ENCODE assay signal across 8 cellular contexts in the genomic region with DNA sequence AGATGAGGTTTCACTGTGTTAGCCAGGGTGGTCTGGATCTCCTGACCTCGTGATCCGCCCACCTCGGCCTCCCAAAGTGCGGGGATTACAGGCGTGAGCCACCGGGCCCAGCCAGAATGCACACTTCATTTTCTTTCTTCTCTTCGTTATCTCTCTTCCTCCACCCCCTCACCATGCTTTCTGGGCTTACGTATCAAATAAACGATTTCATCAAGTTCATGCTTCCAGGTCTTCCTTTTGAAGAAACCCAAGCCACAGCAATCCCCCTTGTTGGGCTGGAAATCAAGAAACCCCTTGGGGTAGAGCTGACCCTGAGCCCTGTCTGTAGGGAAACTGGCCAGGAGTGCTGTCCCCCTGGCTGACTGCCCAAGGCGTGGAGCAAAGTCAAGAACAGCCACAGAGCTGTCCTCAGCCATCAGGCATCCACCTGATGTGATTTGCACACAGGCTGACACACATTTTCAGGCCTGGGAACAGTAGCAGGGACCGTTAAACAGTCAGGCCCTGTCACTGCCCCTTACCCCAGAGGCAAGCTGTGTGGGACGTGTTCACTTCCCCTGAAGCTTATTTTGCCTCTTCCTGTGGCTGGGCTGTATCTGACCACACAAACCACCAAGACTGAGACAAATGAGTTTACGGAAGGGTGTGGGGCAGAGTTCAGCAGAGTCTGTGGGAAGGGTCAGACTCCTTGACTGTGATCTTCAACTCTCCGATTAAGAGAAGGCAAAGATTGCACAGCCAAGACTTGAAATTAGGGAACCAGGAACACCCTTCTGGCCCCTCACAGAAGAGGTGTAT. TPM values are rescaled to one million over a fixed set of nuclear protein-coding genes. Genes with fewer than 3 reads are reported as not detected.
DNase-seq lines count a peak whose midpoint lies in the region; ATAC-seq lines count a peak whose summit lies in the region.

No MANE protein-coding gene starts in this region.

- CTCF ChIA-PET in activated CD4-positive, alpha-beta memory T cell treated with anti-CD3 and anti-CD28 coated beads for 36 hours (lab: Charles Lee): interaction anchor here (1.0 to 2.1 kb wide), 6 partner anchors 9 to 68 kb away, joined by 4 to 9 read pairs (median 6); a partner anchor contains a TSS

- peak; percentile 90 for DNase-seq in Daoy (ENCODE audit: low read depth)
- DNase-seq in HT1080 (ENCODE audit: low read depth): peak; percentile 83
- DNase-seq in activated CD4-positive, alpha-beta memory T cell treated with anti-CD3 and anti-CD28 coated beads for 36 hours: peak; percentile 87
- peak; percentile 84 for DNase-seq in cardiac septum (ENCODE audit: low spot score)
- peak; percentile 56 to 64 for DNase-seq in stimulated activated CD4-positive, alpha-beta T cell treated with anti-CD3 and anti-CD28 coated beads, Interleukin-2, amount 100 ng/mL, for 24 hours
- no peak for DNase-seq in ecto neural progenitor cell (ENCODE audit: low spot score)
- no peak for DNase-seq in DMS153 (lab: John Stamatoyannopoulos, UW)

- H3K9me3 Mint-ChIP-seq in activated CD4-positive, alpha-beta memory T cell treated with anti-CD3 and anti-CD28 coated beads for 36 hours: peaks cover 13% of the 10 kb centered on the region

- peak overlapping the region; percentile 25 for H3K4me3 Mint-ChIP-seq in activated CD4-positive, alpha-beta memory T cell treated with anti-CD3 and anti-CD28 coated beads for 36 hours

- H3K27me3 Mint-ChIP-seq in activated CD4-positive, alpha-beta memory T cell treated with anti-CD3 and anti-CD28 coated beads for 36 hours: no peaks in the 10 kb centered on the region

- H3K4me1 Mint-ChIP-seq in activated CD4-positive, alpha-beta memory T cell treated with anti-CD3 and anti-CD28 coated beads for 36 hours (ENCODE audit: low read depth): peaks cover 18% of the 10 kb centered on the region

- POLR2A ChIA-PET in activated CD4-positive, alpha-beta memory T cell treated with anti-CD3 and anti-CD28 coated beads for 36 hours (lab: Charles Lee): interaction anchor here (1.0 kb wide), 1 partner anchor 81 kb away, joined by 5 read pairs; a partner anchor contains a TSS

- ATAC-seq in GM21367 (IDR thresholded peaks at IDR 0.05; ENCODE audit: unreplicated experiment): peak; percentile 98

- H3K36me3 Mint-ChIP-seq in activated CD4-positive, alpha-beta memory T cell treated with anti-CD3 and anti-CD28 coated beads for 36 hours: peaks cover 4% of the 10 kb centered on the region

- intact Hi-C loops in activated CD4-positive, alpha-beta memory T cell treated with anti-CD3 and anti-CD28 coated beads for 36 hours (cut with micrococcal nuclease): loop anchor here (2.0 kb wide), 1 partner anchor 13 kb away; no protein-coding TSS in a partner anchor
- intact Hi-C loops in cardiac septum (cut with DNase I): no loop called here

- H3K27ac Mint-ChIP-seq in activated CD4-positive, alpha-beta memory T cell treated with anti-CD3 and anti-CD28 coated beads for 36 hours: peak overlapping the region; percentile 83

RNA-seq across cellular contexts. Expression of a gene that starts 15.1 kb away (rescaled TPM):
- 0.09 TPM in 1 of 2 replicates, not detected in the other for total RNA-seq in Daoy (2014; rRNA removed; shearing (Covaris generic))
- total RNA-seq in HT1080 (2014; rRNA removed; shearing (Covaris generic)): not detected in 2 replicates
- not detected in 2 replicates for polyA plus RNA-seq in HT1080 (2015; cell fraction: cytosol; rRNA removed)
- polyA plus RNA-seq in HT1080 (2015; cell fraction: nucleus; rRNA removed): not detected in 2 replicates
- total RNA-seq in activated CD4-positive, alpha-beta memory T cell treated with anti-CD3 and anti-CD28 coated beads for 36 hours: under 1 TPM in 1 of 2 experiments, not detected in 1; 0.07 TPM
- total RNA-seq in cardiac septum: 0.22 TPM

RNA-seq across cellular contexts. Expression of a gene that starts 47.4 kb away (rescaled TPM):
- total RNA-seq in Daoy (2014; rRNA removed; shearing (Covaris generic)): not detected in 2 replicates
- total RNA-seq in HT1080 (2014; rRNA removed; shearing (Covaris generic)): not detected in 2 replicates
- polyA plus RNA-seq in HT1080 (2015; cell fraction: cytosol; rRNA removed): not detected in 2 replicates
- not detected in 2 replicates for polyA plus RNA-seq in HT1080 (2015; cell fraction: nucleus; rRNA removed)
- total RNA-seq in activated CD4-positive, alpha-beta memory T cell treated with anti-CD3 and anti-CD28 coated beads for 36 hours: not detected
- total RNA-seq in cardiac septum: not detected

Comparison
In these comparisons a context has a peak if more than half of its experiments do, and no peak if none do; other contexts are left out.
1. DNase-seq: peak in Daoy (single experiment), HT1080 (single experiment), activated CD4-positive, alpha-beta memory T cell treated with anti-CD3 and anti-CD28 coated beads for 36 hours (single experiment), cardiac septum (single experiment) and stimulated activated CD4-positive, alpha-beta T cell treated with anti-CD3 and anti-CD28 coated beads, Interleukin-2, amount 100 ng/mL, for 24 hours (2 of 2); none in ecto neural progenitor cell (single experiment) and DMS153 (single experiment).